ENCODE assay signal across 20 cellular contexts in genomic region chr12:25553083-25553482, GRCh38. TPM values are rescaled to one million over a fixed set of nuclear protein-coding genes. Genes with fewer than 3 reads are reported as not detected.
DNase-seq lines count a peak whose midpoint lies in the region; FAIRE-seq and TF ChIP-seq lines count a peak whose summit lies in the region.
"Had no signal": no experiment of that assay in that cellular context is flagged by ENCODE, and none has a peak within 500 bp of the region (broad histone marks: within the 10 kb centered on the region; RNA-seq: fewer than 3 reads in every experiment).

LMNTD1 (minus strand) TSS chr12:25553283; CDS start chr12:25552959, 324 bp downstream.

- H2AFZ ChIP-seq in ACC112 (ENCODE audit: low read length, unreplicated experiment), result no peak within 1 kb of the TSS
- H2AFZ ChIP-seq in astrocyte (ENCODE audit: low read depth, low read length), result no peak within 1 kb of the TSS
- H2AFZ ChIP-seq in neuronal stem cell (ENCODE audit: low read length), result no peak within 1 kb of the TSS

- H3K4me3 ChIP-seq in ACC112 (ENCODE audit: low read depth, low read length) (no peak within 1 kb of the TSS), HEK293 (ENCODE audit: low read depth, low read length) (no peak within 1 kb of the TSS), astrocyte (ENCODE audit: insufficient read depth, low read depth, low read length) (no peak within 1 kb of the TSS), esophagus squamous epithelium (no peak within 1 kb of the TSS), kidney (ENCODE audit: low read length in 2 of 2) (no peak within 1 kb of the TSS), neuronal stem cell (ENCODE audit: low read length in 2 of 2) (no peak within 1 kb of the TSS)
- H3K4me3 ChIP-seq: A549, tibial artery had no signal

- H3K9ac ChIP-seq in astrocyte (ENCODE audit: low read length), result peak within 1 kb of the TSS; percentile 41
- H3K9ac ChIP-seq in kidney (ENCODE audit: low read length in 2 of 2), result no peak within 1 kb of the TSS
- no peak within 1 kb of the TSS for H3K9ac ChIP-seq in neuronal stem cell (ENCODE audit: low read depth, low read length, poor library complexity)

- H3K79me2 ChIP-seq in ACC112 (ENCODE audit: control insufficient read depth, insufficient read depth, low read length, unreplicated experiment) (no peaks in the 10 kb centered on the region), astrocyte (ENCODE audit: insufficient read depth, low read length) (no peaks in the 10 kb centered on the region)

- H3K27ac ChIP-seq in ACC112 (ENCODE audit: low read depth, low read length) (peak within 1 kb of the TSS; percentile 72), HEK293 (ENCODE audit: extremely low read depth, low read depth, low read length) (no peak within 1 kb of the TSS), astrocyte (ENCODE audit: low read depth, low read length) (peak within 1 kb of the TSS; percentile 73), esophagus squamous epithelium (no peak within 1 kb of the TSS), kidney (ENCODE audit: low read depth in 2 of 2, low read length in 2 of 2) (no peak within 1 kb of the TSS), neuronal stem cell (replicated peaks; ENCODE audit: low read length) (no peak within 1 kb of the TSS)
- H3K27ac ChIP-seq: A549, neutrophil, tibial artery had no signal

- DNase-seq in astrocyte (ENCODE audit: low read depth) (peak; percentile 83), glomerular visceral epithelial cell (ENCODE audit: extremely low spot score) (peak; percentile 27), esophagus squamous epithelium (lab: John Stamatoyannopoulos, UW) (no peak), superior temporal gyrus (ENCODE audit: extremely low spot score) (no peak), kidney (no peak), neuronal stem cell (ENCODE audit: low spot score) (no peak)
- DNase-seq: activated CD4-positive, alpha-beta T cell treated with anti-CD3 and anti-CD28 coated beads for 36 hours; activated T-cell treated with anti-CD3 and anti-CD28 coated beads, Interleukin-2, amount 50 U/mL, for 24 hours; effector CD4-positive, alpha-beta T cell; mesendoderm; NCI-H510A treated with DMSO at 0.1 percent for 48 hours; tibial artery had no signal

- H3K36me3 ChIP-seq in ACC112 (ENCODE audit: insufficient read depth, low read length) (no peaks in the 10 kb centered on the region), HEK293 (ENCODE audit: control insufficient read depth in 2 of 2, insufficient read depth in 1 of 2, low read length in 2 of 2) (no peaks in the 10 kb centered on the region), astrocyte (ENCODE audit: insufficient read depth, low read length) (no peaks in the 10 kb centered on the region), esophagus squamous epithelium (no peaks in the 10 kb centered on the region), kidney (ENCODE audit: control insufficient read depth in 1 of 2, insufficient read depth in 2 of 2, low read length in 2 of 2) (no peaks in the 10 kb centered on the region), neuronal stem cell (replicated peaks in 1 of 2; ENCODE audit: control insufficient read depth in 2 of 2, insufficient read depth in 2 of 2, low read length in 2 of 2) (no peaks in the 10 kb centered on the region)
- H3K36me3 ChIP-seq: neutrophil, tibial artery had no signal

- H3K23ac ChIP-seq in neuronal stem cell (ENCODE audit: low read depth, low read length, poor library complexity), result no peak within 1 kb of the TSS

- H4K91ac ChIP-seq in neuronal stem cell (ENCODE audit: low read depth, low read length, poor library complexity), result no peak within 1 kb of the TSS

- H3K4me3 Mint-ChIP-seq in astrocyte (ENCODE audit: unreplicated experiment), result no peak within 1 kb of the TSS
- H3K4me3 Mint-ChIP-seq: activated CD4-positive, alpha-beta T cell treated with anti-CD3 and anti-CD28 coated beads for 36 hours; activated T-cell treated with anti-CD3 and anti-CD28 coated beads, Interleukin-2, amount 50 U/mL, for 24 hours; T-helper 1 cell treated with Interleukin-12 subunit alpha and Interleukin-12 subunit beta and Interleukin-4 antibody, amounts not matched to agents 30 μg/mL and 1 μg/mL, for 36 hours had no signal

- TF ChIP-seq POLR2A in esophagus squamous epithelium (IDR thresholded peaks at IDR 0.05), result no peak

- H2AK5ac ChIP-seq in neuronal stem cell (ENCODE audit: low read depth, low read length), result no peak within 1 kb of the TSS

- H3K27me3 Mint-ChIP-seq in astrocyte (ENCODE audit: low read depth, unreplicated experiment), result no peaks in the 10 kb centered on the region
- H3K27me3 Mint-ChIP-seq: activated CD4-positive, alpha-beta T cell treated with anti-CD3 and anti-CD28 coated beads for 36 hours; activated T-cell treated with anti-CD3 and anti-CD28 coated beads, Interleukin-2, amount 50 U/mL, for 24 hours had no signal

- TF ChIP-seq CTCF in HEK293 (tag by site-specific recombination; IDR thresholded peaks at IDR 0.05) (no peak), astrocyte (IDR thresholded peaks at IDR 0.05; ENCODE audit: insufficient read depth, low read depth, low read length) (no peak), esophagus squamous epithelium (IDR thresholded peaks at IDR 0.05) (no peak), kidney (IDR thresholded peaks at IDR 0.05; ENCODE audit: borderline replicate concordance, extremely low read depth, insufficient read depth) (no peak)

- no peaks in the 10 kb centered on the region for H4K20me1 ChIP-seq in astrocyte (ENCODE audit: insufficient read depth, low read length)

- no peaks in the 10 kb centered on the region for H3K79me1 ChIP-seq in neuronal stem cell (ENCODE audit: low read depth, low read length)

- no peak within 1 kb of the TSS for H3K4ac ChIP-seq in neuronal stem cell (ENCODE audit: low read length)

- H3K18ac ChIP-seq in neuronal stem cell (ENCODE audit: low read length), result no peak within 1 kb of the TSS

- no peak within 1 kb of the TSS for H3K14ac ChIP-seq in neuronal stem cell (ENCODE audit: low read length)

- H2BK12ac ChIP-seq in neuronal stem cell (ENCODE audit: low read length), result no peak within 1 kb of the TSS

- no peak within 1 kb of the TSS for H4K8ac ChIP-seq in neuronal stem cell (ENCODE audit: low read depth, low read length)

- FAIRE-seq in astrocyte (lab: Jason Lieb, UNC) (no peak), kidney (lab: Jason Lieb, UNC) (no peak)
- FAIRE-seq: A549, GM12892, GM19239, RCC 7860 had no signal

- H2BK5ac ChIP-seq in neuronal stem cell (ENCODE audit: low read length), result no peak within 1 kb of the TSS

- 13 to 30% methylated on average over 1 of the region's 1 CpG for WGBS in esophagus squamous epithelium, 2 donors
- no CpG with 5 or more reads among the region's 1 CpG for WGBS in neuronal stem cell (ENCODE audit: extremely low coverage in 2 of 2, insufficient read length in 2 of 2, insufficient replicate concordance in 1 of 2), 2 donors

- H3K4me1 Mint-ChIP-seq in astrocyte (ENCODE audit: low read depth, unreplicated experiment), result no peaks in the 10 kb centered on the region

- H3K9me3 Mint-ChIP-seq in astrocyte (ENCODE audit: unreplicated experiment), result no peaks in the 10 kb centered on the region
- H3K9me3 Mint-ChIP-seq: T-helper 1 cell treated with Interleukin-12 subunit alpha and Interleukin-12 subunit beta and Interleukin-4 antibody, amounts not matched to agents 30 μg/mL and 1 μg/mL, for 36 hours had no signal

- H3K27me3 ChIP-seq in ACC112 (ENCODE audit: insufficient read depth, low read length) (no peaks in the 10 kb centered on the region), astrocyte (ENCODE audit: insufficient read depth, low read length) (no peaks in the 10 kb centered on the region), esophagus squamous epithelium (no peaks in the 10 kb centered on the region), neuronal stem cell (ENCODE audit: control insufficient read depth in 3 of 3, insufficient read depth in 3 of 3, low read depth in 1 of 3, low read length in 3 of 3) (no peaks in the 10 kb centered on the region)
- H3K27me3 ChIP-seq: tibial artery had no signal

- H3K4me2 ChIP-seq in astrocyte (ENCODE audit: low read length) (peak within 1 kb of the TSS; percentile 57), neuronal stem cell (ENCODE audit: insufficient read depth, low read length, poor library complexity, severe bottlenecking) (no peak within 1 kb of the TSS)
- H3K4me2 ChIP-seq: A549 had no signal

- H3K4me1 ChIP-seq in ACC112 (ENCODE audit: control insufficient read depth, insufficient read depth, low read length, unreplicated experiment) (peaks cover 12% of the 10 kb centered on the region), HEK293 (ENCODE audit: control insufficient read depth, insufficient read depth, low read length) (no peaks in the 10 kb centered on the region), astrocyte (ENCODE audit: insufficient read depth, low read length) (peaks cover 7% of the 10 kb centered on the region), esophagus squamous epithelium (no peaks in the 10 kb centered on the region), kidney (ENCODE audit: control insufficient read depth in 1 of 2, insufficient read depth in 1 of 2, low read depth in 1 of 2, low read length in 2 of 2) (no peaks in the 10 kb centered on the region), neuronal stem cell (ENCODE audit: control insufficient read depth in 2 of 2, insufficient read depth in 1 of 2, low read depth in 1 of 2, low read length in 2 of 2) (no peaks in the 10 kb centered on the region)
- H3K4me1 ChIP-seq: A549, tibial artery had no signal

- no peak within 1 kb of the TSS for H3K27ac Mint-ChIP-seq in astrocyte (ENCODE audit: unreplicated experiment)
- H3K27ac Mint-ChIP-seq: activated CD4-positive, alpha-beta T cell treated with anti-CD3 and anti-CD28 coated beads for 36 hours; activated T-cell treated with anti-CD3 and anti-CD28 coated beads, Interleukin-2, amount 50 U/mL, for 24 hours; T-helper 1 cell treated with Interleukin-12 subunit alpha and Interleukin-12 subunit beta and Interleukin-4 antibody, amounts not matched to agents 30 μg/mL and 1 μg/mL, for 36 hours had no signal

- no peak within 1 kb of the TSS for H2BK15ac ChIP-seq in neuronal stem cell (ENCODE audit: low read length)

- intact Hi-C loops in esophagus squamous epithelium (cut with DNase I), result no loop called here
- intact Hi-C loops in kidney (cut with DNase I), result no loop called here

- CTCF ChIA-PET in HEK293 (lab: Yijun Ruan, JAX), result interaction anchor here (0.7 to 3.0 kb wide), 3 partner anchors 117 to 594 kb away, joined by 3 to 15 read pairs (median 3); no protein-coding TSS in a partner anchor

- H3K9me3 ChIP-seq in HEK293 (ENCODE audit: control insufficient read depth, insufficient read depth, low read depth, low read length), result no peaks in the 10 kb centered on the region
- no peaks in the 10 kb centered on the region for H3K9me3 ChIP-seq in astrocyte (ENCODE audit: insufficient read depth, low read depth, low read length)
- H3K9me3 ChIP-seq in esophagus squamous epithelium, result no peaks in the 10 kb centered on the region
- no peaks in the 10 kb centered on the region for H3K9me3 ChIP-seq in kidney (ENCODE audit: control insufficient read depth in 1 of 2, low read length in 2 of 2)
- H3K9me3 ChIP-seq in neuronal stem cell (replicated peaks in 1 of 2; ENCODE audit: control insufficient read depth in 2 of 2, insufficient read depth in 1 of 2, low read depth in 1 of 2, low read length in 2 of 2), result no peaks in the 10 kb centered on the region
- H3K9me3 ChIP-seq: A549, neutrophil, tibial artery had no signal

- no peak within 1 kb of the TSS for H2BK120ac ChIP-seq in neuronal stem cell (ENCODE audit: low read depth, low read length)

- H3K36me3 Mint-ChIP-seq in astrocyte (ENCODE audit: low read depth, unreplicated experiment), result no peaks in the 10 kb centered on the region

- POLR2A ChIA-PET in HEK293 (lab: Yijun Ruan, JAX), result no interaction called here

RNA-seq across cellular contexts. Expression of gene LMNTD1, which starts in this region (rescaled TPM):
- not detected in 2 replicates for total RNA-seq in astrocyte
- total RNA-seq in esophagus squamous epithelium, result not detected
- total RNA-seq in kidney, result not detected
- not detected for polyA plus RNA-seq in kidney (ENCODE audit: insufficient read depth, low read depth, low replicate concordance)
- polyA plus RNA-seq in neuronal stem cell (2013, experiment 1 of 2), result 0.21 TPM
- polyA plus RNA-seq in neuronal stem cell (2013, experiment 2 of 2), result 0.12 TPM
- total RNA-seq: activated CD4-positive, alpha-beta T cell treated with anti-CD3 and anti-CD28 coated beads for 36 hours had no signal
- polyA plus RNA-seq: A549 had no signal

Comparison
In these comparisons a context has a peak if more than half of its experiments do, and no peak if none do; other contexts are left out.
1. Peak in DNase-seq, H3K27ac ChIP-seq, H3K9ac ChIP-seq and H3K4me2 ChIP-seq in astrocyte; RNA of the gene not detected or under 1 TPM.